In the genomic region with DNA sequence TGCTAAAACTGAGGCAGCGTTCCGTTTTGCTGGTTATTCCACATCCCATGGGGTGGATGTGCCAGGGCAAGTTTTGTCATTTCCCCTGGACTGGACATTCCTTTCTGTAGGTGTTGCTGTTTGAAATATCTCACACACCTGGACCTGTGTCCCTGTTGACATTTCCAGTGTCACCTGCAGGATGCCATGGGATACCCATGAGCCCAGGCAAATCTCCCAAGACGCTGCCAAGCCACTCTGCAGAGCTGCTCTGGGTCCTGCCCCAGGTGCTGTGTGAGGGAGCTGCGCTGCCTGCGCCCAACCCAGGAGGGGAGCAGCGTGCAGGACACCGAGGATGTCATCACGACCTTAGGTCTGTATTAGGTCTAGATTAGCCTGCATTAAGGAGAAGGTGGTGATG, we compare ENCODE assay signal across 2 cellular contexts.
TF ChIP-seq lines count a peak whose summit lies in the region.

No MANE protein-coding gene starts in this region.

TF ChIP-seq in SK-N-SH, 30 proteins besides CTCF, POLR2A, EP300 and RAD21 (continued from another document):
- TF ChIP-seq, protein P1, sequence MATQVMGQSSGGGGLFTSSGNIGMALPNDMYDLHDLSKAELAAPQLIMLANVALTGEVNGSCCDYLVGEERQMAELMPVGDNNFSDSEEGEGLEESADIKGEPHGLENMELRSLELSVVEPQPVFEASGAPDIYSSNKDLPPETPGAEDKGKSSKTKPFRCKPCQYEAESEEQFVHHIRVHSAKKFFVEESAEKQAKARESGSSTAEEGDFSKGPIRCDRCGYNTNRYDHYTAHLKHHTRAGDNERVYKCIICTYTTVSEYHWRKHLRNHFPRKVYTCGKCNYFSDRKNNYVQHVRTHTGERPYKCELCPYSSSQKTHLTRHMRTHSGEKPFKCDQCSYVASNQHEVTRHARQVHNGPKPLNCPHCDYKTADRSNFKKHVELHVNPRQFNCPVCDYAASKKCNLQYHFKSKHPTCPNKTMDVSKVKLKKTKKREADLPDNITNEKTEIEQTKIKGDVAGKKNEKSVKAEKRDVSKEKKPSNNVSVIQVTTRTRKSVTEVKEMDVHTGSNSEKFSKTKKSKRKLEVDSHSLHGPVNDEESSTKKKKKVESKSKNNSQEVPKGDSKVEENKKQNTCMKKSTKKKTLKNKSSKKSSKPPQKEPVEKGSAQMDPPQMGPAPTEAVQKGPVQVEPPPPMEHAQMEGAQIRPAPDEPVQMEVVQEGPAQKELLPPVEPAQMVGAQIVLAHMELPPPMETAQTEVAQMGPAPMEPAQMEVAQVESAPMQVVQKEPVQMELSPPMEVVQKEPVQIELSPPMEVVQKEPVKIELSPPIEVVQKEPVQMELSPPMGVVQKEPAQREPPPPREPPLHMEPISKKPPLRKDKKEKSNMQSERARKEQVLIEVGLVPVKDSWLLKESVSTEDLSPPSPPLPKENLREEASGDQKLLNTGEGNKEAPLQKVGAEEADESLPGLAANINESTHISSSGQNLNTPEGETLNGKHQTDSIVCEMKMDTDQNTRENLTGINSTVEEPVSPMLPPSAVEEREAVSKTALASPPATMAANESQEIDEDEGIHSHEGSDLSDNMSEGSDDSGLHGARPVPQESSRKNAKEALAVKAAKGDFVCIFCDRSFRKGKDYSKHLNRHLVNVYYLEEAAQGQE (IDR thresholded peaks at IDR 0.05; ENCODE audit: low read depth, low read length) = no peak
- no peak for TF ChIP-seq GABPA (IDR thresholded peaks at IDR 0.05; ENCODE audit: low read depth)
- no peak for TF ChIP-seq TEAD4 (IDR thresholded peaks at IDR 0.05; ENCODE audit: borderline replicate concordance, insufficient read depth)
- no peak for TF ChIP-seq RXRA (IDR thresholded peaks at IDR 0.05; ENCODE audit: borderline replicate concordance, low read depth)
- TF ChIP-seq, protein P2, sequence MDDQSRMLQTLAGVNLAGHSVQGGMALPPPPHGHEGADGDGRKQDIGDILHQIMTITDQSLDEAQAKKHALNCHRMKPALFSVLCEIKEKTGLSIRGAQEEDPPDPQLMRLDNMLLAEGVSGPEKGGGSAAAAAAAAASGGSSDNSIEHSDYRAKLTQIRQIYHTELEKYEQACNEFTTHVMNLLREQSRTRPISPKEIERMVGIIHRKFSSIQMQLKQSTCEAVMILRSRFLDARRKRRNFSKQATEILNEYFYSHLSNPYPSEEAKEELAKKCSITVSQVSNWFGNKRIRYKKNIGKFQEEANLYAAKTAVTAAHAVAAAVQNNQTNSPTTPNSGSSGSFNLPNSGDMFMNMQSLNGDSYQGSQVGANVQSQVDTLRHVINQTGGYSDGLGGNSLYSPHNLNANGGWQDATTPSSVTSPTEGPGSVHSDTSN (IDR thresholded peaks at IDR 0.05) = no peak
- no peak for TF ChIP-seq RFX5 (IDR thresholded peaks at IDR 0.05; ENCODE audit: low read length)
- TF ChIP-seq, protein P3, sequence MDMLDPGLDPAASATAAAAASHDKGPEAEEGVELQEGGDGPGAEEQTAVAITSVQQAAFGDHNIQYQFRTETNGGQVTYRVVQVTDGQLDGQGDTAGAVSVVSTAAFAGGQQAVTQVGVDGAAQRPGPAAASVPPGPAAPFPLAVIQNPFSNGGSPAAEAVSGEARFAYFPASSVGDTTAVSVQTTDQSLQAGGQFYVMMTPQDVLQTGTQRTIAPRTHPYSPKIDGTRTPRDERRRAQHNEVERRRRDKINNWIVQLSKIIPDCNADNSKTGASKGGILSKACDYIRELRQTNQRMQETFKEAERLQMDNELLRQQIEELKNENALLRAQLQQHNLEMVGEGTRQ (IDR thresholded peaks at IDR 0.05; ENCODE audit: borderline replicate concordance, low read depth, low read length) = no peak
- no peak for TF ChIP-seq GATA2 (CRISPR knock-in tag; IDR thresholded peaks at IDR 0.05)
- TF ChIP-seq, protein P4, sequence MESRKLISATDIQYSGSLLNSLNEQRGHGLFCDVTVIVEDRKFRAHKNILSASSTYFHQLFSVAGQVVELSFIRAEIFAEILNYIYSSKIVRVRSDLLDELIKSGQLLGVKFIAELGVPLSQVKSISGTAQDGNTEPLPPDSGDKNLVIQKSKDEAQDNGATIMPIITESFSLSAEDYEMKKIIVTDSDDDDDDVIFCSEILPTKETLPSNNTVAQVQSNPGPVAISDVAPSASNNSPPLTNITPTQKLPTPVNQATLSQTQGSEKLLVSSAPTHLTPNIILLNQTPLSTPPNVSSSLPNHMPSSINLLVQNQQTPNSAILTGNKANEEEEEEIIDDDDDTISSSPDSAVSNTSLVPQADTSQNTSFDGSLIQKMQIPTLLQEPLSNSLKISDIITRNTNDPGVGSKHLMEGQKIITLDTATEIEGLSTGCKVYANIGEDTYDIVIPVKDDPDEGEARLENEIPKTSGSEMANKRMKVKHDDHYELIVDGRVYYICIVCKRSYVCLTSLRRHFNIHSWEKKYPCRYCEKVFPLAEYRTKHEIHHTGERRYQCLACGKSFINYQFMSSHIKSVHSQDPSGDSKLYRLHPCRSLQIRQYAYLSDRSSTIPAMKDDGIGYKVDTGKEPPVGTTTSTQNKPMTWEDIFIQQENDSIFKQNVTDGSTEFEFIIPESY (IDR thresholded peaks at IDR 0.05; ENCODE audit: borderline replicate concordance, low read depth) = no peak
- TF ChIP-seq, protein P5, sequence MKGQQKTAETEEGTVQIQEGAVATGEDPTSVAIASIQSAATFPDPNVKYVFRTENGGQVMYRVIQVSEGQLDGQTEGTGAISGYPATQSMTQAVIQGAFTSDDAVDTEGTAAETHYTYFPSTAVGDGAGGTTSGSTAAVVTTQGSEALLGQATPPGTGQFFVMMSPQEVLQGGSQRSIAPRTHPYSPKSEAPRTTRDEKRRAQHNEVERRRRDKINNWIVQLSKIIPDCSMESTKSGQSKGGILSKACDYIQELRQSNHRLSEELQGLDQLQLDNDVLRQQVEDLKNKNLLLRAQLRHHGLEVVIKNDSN (IDR thresholded peaks at IDR 0.05; ENCODE audit: borderline replicate concordance, low read depth) = no peak

TF ChIP-seq in SK-N-SH treated with all-trans-retinoic acid at 6 μM for 48 hours, 23 proteins besides CTCF, POLR2A, EP300 and RAD21 (continued from another document):
- TF ChIP-seq, protein P6, sequence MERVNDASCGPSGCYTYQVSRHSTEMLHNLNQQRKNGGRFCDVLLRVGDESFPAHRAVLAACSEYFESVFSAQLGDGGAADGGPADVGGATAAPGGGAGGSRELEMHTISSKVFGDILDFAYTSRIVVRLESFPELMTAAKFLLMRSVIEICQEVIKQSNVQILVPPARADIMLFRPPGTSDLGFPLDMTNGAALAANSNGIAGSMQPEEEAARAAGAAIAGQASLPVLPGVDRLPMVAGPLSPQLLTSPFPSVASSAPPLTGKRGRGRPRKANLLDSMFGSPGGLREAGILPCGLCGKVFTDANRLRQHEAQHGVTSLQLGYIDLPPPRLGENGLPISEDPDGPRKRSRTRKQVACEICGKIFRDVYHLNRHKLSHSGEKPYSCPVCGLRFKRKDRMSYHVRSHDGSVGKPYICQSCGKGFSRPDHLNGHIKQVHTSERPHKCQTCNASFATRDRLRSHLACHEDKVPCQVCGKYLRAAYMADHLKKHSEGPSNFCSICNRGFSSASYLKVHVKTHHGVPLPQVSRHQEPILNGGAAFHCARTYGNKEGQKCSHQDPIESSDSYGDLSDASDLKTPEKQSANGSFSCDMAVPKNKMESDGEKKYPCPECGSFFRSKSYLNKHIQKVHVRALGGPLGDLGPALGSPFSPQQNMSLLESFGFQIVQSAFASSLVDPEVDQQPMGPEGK (CRISPR knock-in tag; IDR thresholded peaks at IDR 0.05; ENCODE audit: borderline replicate concordance) = no peak
- TF ChIP-seq, protein P7, sequence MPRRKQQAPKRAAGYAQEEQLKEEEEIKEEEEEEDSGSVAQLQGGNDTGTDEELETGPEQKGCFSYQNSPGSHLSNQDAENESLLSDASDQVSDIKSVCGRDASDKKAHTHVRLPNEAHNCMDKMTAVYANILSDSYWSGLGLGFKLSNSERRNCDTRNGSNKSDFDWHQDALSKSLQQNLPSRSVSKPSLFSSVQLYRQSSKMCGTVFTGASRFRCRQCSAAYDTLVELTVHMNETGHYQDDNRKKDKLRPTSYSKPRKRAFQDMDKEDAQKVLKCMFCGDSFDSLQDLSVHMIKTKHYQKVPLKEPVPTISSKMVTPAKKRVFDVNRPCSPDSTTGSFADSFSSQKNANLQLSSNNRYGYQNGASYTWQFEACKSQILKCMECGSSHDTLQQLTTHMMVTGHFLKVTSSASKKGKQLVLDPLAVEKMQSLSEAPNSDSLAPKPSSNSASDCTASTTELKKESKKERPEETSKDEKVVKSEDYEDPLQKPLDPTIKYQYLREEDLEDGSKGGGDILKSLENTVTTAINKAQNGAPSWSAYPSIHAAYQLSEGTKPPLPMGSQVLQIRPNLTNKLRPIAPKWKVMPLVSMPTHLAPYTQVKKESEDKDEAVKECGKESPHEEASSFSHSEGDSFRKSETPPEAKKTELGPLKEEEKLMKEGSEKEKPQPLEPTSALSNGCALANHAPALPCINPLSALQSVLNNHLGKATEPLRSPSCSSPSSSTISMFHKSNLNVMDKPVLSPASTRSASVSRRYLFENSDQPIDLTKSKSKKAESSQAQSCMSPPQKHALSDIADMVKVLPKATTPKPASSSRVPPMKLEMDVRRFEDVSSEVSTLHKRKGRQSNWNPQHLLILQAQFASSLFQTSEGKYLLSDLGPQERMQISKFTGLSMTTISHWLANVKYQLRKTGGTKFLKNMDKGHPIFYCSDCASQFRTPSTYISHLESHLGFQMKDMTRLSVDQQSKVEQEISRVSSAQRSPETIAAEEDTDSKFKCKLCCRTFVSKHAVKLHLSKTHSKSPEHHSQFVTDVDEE (CRISPR knock-in tag; IDR thresholded peaks at IDR 0.05) = no peak
- TF ChIP-seq ZNF565 (CRISPR knock-in tag; conservative IDR thresholded peaks at IDR 0.05; ENCODE audit: low read depth) (no peak), SNAI2 (CRISPR knock-in tag; IDR thresholded peaks at IDR 0.05) (no peak), ZFP3 (CRISPR knock-in tag; IDR thresholded peaks at IDR 0.05) (no peak)
